Comparison of ENCODE assay signal across 1 cellular context in the genomic region with DNA sequence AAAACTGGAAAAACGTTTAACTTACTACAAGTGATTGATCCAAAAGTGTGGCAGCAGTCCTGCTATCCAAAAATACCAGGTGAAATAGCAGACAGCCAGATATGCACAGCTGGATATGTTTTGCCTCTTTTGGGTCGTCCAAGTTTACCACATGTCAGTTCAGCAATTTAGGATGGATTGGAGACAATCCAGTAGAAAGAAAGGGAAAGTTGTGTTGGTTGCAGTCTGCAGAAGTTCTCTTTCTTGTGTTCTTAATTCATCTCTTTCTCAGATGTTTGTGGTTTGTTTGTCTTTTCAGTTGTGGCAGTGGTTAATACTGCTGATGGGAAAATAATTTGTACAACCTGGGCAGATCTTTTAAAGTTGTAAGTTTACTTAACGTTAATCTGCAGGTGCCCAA.
TF ChIP-seq lines count a peak whose summit lies in the region.

No MANE protein-coding gene starts in this region.

TF ChIP-seq in GM12878, 131 proteins besides CTCF, POLR2A, EP300 and RAD21:
- TF ChIP-seq, protein P1, sequence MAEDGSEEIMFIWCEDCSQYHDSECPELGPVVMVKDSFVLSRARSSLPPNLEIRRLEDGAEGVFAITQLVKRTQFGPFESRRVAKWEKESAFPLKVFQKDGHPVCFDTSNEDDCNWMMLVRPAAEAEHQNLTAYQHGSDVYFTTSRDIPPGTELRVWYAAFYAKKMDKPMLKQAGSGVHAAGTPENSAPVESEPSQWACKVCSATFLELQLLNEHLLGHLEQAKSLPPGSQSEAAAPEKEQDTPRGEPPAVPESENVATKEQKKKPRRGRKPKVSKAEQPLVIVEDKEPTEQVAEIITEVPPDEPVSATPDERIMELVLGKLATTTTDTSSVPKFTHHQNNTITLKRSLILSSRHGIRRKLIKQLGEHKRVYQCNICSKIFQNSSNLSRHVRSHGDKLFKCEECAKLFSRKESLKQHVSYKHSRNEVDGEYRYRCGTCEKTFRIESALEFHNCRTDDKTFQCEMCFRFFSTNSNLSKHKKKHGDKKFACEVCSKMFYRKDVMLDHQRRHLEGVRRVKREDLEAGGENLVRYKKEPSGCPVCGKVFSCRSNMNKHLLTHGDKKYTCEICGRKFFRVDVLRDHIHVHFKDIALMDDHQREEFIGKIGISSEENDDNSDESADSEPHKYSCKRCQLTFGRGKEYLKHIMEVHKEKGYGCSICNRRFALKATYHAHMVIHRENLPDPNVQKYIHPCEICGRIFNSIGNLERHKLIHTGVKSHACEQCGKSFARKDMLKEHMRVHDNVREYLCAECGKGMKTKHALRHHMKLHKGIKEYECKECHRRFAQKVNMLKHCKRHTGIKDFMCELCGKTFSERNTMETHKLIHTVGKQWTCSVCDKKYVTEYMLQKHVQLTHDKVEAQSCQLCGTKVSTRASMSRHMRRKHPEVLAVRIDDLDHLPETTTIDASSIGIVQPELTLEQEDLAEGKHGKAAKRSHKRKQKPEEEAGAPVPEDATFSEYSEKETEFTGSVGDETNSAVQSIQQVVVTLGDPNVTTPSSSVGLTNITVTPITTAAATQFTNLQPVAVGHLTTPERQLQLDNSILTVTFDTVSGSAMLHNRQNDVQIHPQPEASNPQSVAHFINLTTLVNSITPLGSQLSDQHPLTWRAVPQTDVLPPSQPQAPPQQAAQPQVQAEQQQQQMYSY (CRISPR knock-in tag; IDR thresholded peaks at IDR 0.05) = no peak
- TF ChIP-seq, protein P2, sequence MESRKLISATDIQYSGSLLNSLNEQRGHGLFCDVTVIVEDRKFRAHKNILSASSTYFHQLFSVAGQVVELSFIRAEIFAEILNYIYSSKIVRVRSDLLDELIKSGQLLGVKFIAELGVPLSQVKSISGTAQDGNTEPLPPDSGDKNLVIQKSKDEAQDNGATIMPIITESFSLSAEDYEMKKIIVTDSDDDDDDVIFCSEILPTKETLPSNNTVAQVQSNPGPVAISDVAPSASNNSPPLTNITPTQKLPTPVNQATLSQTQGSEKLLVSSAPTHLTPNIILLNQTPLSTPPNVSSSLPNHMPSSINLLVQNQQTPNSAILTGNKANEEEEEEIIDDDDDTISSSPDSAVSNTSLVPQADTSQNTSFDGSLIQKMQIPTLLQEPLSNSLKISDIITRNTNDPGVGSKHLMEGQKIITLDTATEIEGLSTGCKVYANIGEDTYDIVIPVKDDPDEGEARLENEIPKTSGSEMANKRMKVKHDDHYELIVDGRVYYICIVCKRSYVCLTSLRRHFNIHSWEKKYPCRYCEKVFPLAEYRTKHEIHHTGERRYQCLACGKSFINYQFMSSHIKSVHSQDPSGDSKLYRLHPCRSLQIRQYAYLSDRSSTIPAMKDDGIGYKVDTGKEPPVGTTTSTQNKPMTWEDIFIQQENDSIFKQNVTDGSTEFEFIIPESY (IDR thresholded peaks at IDR 0.05) = no peak
- no peak for TF ChIP-seq FOXK2 (IDR thresholded peaks at IDR 0.05)
- no peak for TF ChIP-seq BACH1 (IDR thresholded peaks at IDR 0.05; ENCODE audit: borderline replicate concordance)
- no peak for TF ChIP-seq SRF (IDR thresholded peaks at IDR 0.05; ENCODE audit: low read depth in 2 of 2, low read length in 2 of 2)
- TF ChIP-seq MTA2 (IDR thresholded peaks at IDR 0.05; ENCODE audit: low read depth) = no peak
- peak; percentile 81 for TF ChIP-seq RUNX3 (IDR thresholded peaks at IDR 0.05; ENCODE audit: low read length)
- no peak for TF ChIP-seq BMI1 (IDR thresholded peaks at IDR 0.05; ENCODE audit: borderline replicate concordance)
